Comparison of ENCODE assay signal across 9 cellular contexts in genomic region chr14:41609704-41610183, GRCh38. TPM values are rescaled to one million over a fixed set of nuclear protein-coding genes. Genes with fewer than 3 reads are reported as not detected.
A peak's percentile ranks its signal among the peaks of the same experiment; 100 is the strongest.
DNase-seq lines count a peak whose midpoint lies in the region; ATAC-seq and TF ChIP-seq lines count a peak whose summit lies in the region.
"Had no signal": no experiment of that assay in that cellular context is flagged by ENCODE, and none has a peak within 500 bp of the region (broad histone marks: within the 10 kb centered on the region; RNA-seq: fewer than 3 reads in every experiment).

No MANE protein-coding gene starts in this region.

- peaks cover 70% of the 10 kb centered on the region for H3K27me3 Mint-ChIP-seq in activated CD4-positive, alpha-beta memory T cell treated with anti-CD3 and anti-CD28 coated beads, Interleukin-2, amount 10 ng/mL, durations not matched to agents 7 days and 5 days

- CTCF ChIA-PET in activated CD4-positive, alpha-beta memory T cell treated with anti-CD3 and anti-CD28 coated beads, Interleukin-2, amount 10 ng/mL, durations not matched to agents 7 days and 5 days (lab: Charles Lee): interaction anchor here (0.6 to 1.2 kb wide), 2 partner anchors 9 kb away, joined by 4 read pairs; no protein-coding TSS in a partner anchor

- no peak overlapping the region for H3K27ac Mint-ChIP-seq in activated CD4-positive, alpha-beta memory T cell treated with anti-CD3 and anti-CD28 coated beads, Interleukin-2, amount 10 ng/mL, durations not matched to agents 7 days and 5 days

- POLR2A ChIA-PET in activated CD4-positive, alpha-beta memory T cell treated with anti-CD3 and anti-CD28 coated beads, Interleukin-2, amount 10 ng/mL, durations not matched to agents 7 days and 5 days (lab: Charles Lee): no interaction called here

- H3K4me3 Mint-ChIP-seq in activated CD4-positive, alpha-beta memory T cell treated with anti-CD3 and anti-CD28 coated beads, Interleukin-2, amount 10 ng/mL, durations not matched to agents 7 days and 5 days: no peak overlapping the region

- no peaks in the 10 kb centered on the region for H3K9me3 Mint-ChIP-seq in activated CD4-positive, alpha-beta memory T cell treated with anti-CD3 and anti-CD28 coated beads, Interleukin-2, amount 10 ng/mL, durations not matched to agents 7 days and 5 days

- ATAC-seq in HG03342 (IDR thresholded peaks at IDR 0.05; ENCODE audit: unreplicated experiment): no peak

- H3K27ac ChIP-seq in substantia nigra (ENCODE audit: low read depth, low read length, poor library complexity, severe bottlenecking): no peak overlapping the region

- peak; percentile 33 for TF ChIP-seq CTCF in AG09319 (IDR thresholded peaks at IDR 0.05; ENCODE audit: low read depth, low read length)

- H3K36me3 Mint-ChIP-seq in activated CD4-positive, alpha-beta memory T cell treated with anti-CD3 and anti-CD28 coated beads, Interleukin-2, amount 10 ng/mL, durations not matched to agents 7 days and 5 days (ENCODE audit: low read depth): no peaks in the 10 kb centered on the region

- peaks cover 20% of the 10 kb centered on the region for H3K4me1 Mint-ChIP-seq in activated CD4-positive, alpha-beta memory T cell treated with anti-CD3 and anti-CD28 coated beads, Interleukin-2, amount 10 ng/mL, durations not matched to agents 7 days and 5 days

- DNase-seq in AG09319 (ENCODE audit: extremely low read depth, low read depth): no peak
- peak; percentile 94 for DNase-seq in NCI-H1092 (lab: John Stamatoyannopoulos, UW)
- peak in 35 of 56 donors; percentile 15 to 83 (median 61) for DNase-seq in amygdala (lab: John Stamatoyannopoulos, UW)
- DNase-seq in iPS-NIHi11 (ENCODE audit: low spot score): peak; percentile 55
- peak in 27 of 49 donors; percentile 16 to 77 (median 57) for DNase-seq in substantia nigra (lab: John Stamatoyannopoulos, UW)
- no peak for DNase-seq in activated CD4-positive, alpha-beta memory T cell treated with anti-CD3 and anti-CD28 coated beads, Interleukin-2, amount 10 ng/mL, durations not matched to agents 7 days and 5 days
- DNase-seq in stimulated activated CD4-positive, alpha-beta T cell treated with anti-CD3 and anti-CD28 coated beads, Interleukin-1b, Interleukin-23, amount 100 ng/mL, for 48 hours: no peak

RNA-seq across cellular contexts. Expression of gene LRFN5, which starts 3.1 kb away (rescaled TPM):
- total RNA-seq in activated CD4-positive, alpha-beta memory T cell treated with anti-CD3 and anti-CD28 coated beads, Interleukin-2, amount 10 ng/mL, durations not matched to agents 7 days and 5 days: not detected
- total RNA-seq: activated CD8-positive, alpha-beta memory T cell treated with anti-CD3 and anti-CD28 coated beads for 36 hours had no signal

Comparison
In these comparisons a context has a peak if more than half of its experiments do, and no peak if none do; other contexts are left out.
1. DNase-seq: peak in NCI-H1092 (single experiment), amygdala (35 of 56), iPS-NIHi11 (single experiment) and substantia nigra (27 of 49); none in AG09319 (single experiment), activated CD4-positive, alpha-beta memory T cell treated with anti-CD3 and anti-CD28 coated beads, Interleukin-2, amount 10 ng/mL, durations not matched to agents 7 days and 5 days (single experiment) and stimulated activated CD4-positive, alpha-beta T cell treated with anti-CD3 and anti-CD28 coated beads, Interleukin-1b, Interleukin-23, amount 100 ng/mL, for 48 hours (single experiment).